7 cellular contexts compared by ENCODE assay signal in genomic region chr17:18257747-18258355, GRCh38. TPM values are rescaled to one million over a fixed set of nuclear protein-coding genes. Genes with fewer than 3 reads are reported as not detected.
DNase-seq lines count a peak whose midpoint lies in the region; ATAC-seq and TF ChIP-seq lines count a peak whose summit lies in the region.

No MANE protein-coding gene starts in this region.

- peaks cover 5% of the 10 kb centered on the region for H3K36me3 Mint-ChIP-seq in activated naive CD8-positive, alpha-beta T cell treated with anti-CD3 and anti-CD28 coated beads for 36 hours

- no peaks in the 10 kb centered on the region for H3K27me3 Mint-ChIP-seq in activated naive CD8-positive, alpha-beta T cell treated with anti-CD3 and anti-CD28 coated beads for 36 hours

- DNase-seq in GM13976 (ENCODE audit: low spot score): peak; percentile 81
- DNase-seq in SHP77 (lab: John Stamatoyannopoulos, UW): peak; percentile 69 to 75
- peak; percentile 59 for DNase-seq in activated naive CD8-positive, alpha-beta T cell treated with anti-CD3 and anti-CD28 coated beads for 36 hours
- peak in 41 of 42 donors; percentile 48 to 91 (median 73) for DNase-seq in head of caudate nucleus
- DNase-seq in occipital lobe (lab: John Stamatoyannopoulos, UW): peak; percentile 65
- DNase-seq in uterus: peak; percentile 68 to 75

- no peak for TF ChIP-seq POLR2A in uterus (IDR thresholded peaks at IDR 0.05)

- H3K27ac ChIP-seq in uterus: peak overlapping the region; percentile 82 to 95

- peaks cover 28% of the 10 kb centered on the region for H3K4me1 Mint-ChIP-seq in activated naive CD8-positive, alpha-beta T cell treated with anti-CD3 and anti-CD28 coated beads for 36 hours

- intact Hi-C loops in head of caudate nucleus (cut with DNase I): loop anchor here (10.0 kb wide), 1 partner anchor 57 kb away; the partner anchor contains the start of genes SMCR8 and TOP3A
- intact Hi-C loops in uterus (cut with DNase I; ENCODE audit: low total_unique reads): no loop called here

- H3K9me3 Mint-ChIP-seq in activated naive CD8-positive, alpha-beta T cell treated with anti-CD3 and anti-CD28 coated beads for 36 hours: no peaks in the 10 kb centered on the region

- in situ Hi-C loops in GM13976 (cut with MboI; ENCODE audit: low sequenced_read_pairs, unreplicated experiment): no loop called here

- H3K4me1 ChIP-seq in uterus: peaks cover 0 to 35% of the 10 kb centered on the region in 2 donors

- H3K27me3 ChIP-seq in uterus: no peaks in the 10 kb centered on the region

- TF ChIP-seq CTCF in GM13976 (IDR thresholded peaks at IDR 0.05; ENCODE audit: borderline replicate concordance, control extremely low read depth, extremely low read depth, insufficient read depth, missing control alignments) (no peak), uterus (IDR thresholded peaks at IDR 0.05) (no peak)

- H3K9me3 ChIP-seq in uterus: no peaks in the 10 kb centered on the region

- ATAC-seq in HG03439 (IDR thresholded peaks at IDR 0.05; ENCODE audit: unreplicated experiment): peak; percentile 18

- peak overlapping the region; percentile 99 for H3K4me3 Mint-ChIP-seq in activated naive CD8-positive, alpha-beta T cell treated with anti-CD3 and anti-CD28 coated beads for 36 hours

- peak overlapping the region; percentile 90 for H3K27ac Mint-ChIP-seq in activated naive CD8-positive, alpha-beta T cell treated with anti-CD3 and anti-CD28 coated beads for 36 hours

- peak overlapping the region; percentile 76 to 92 for H3K4me3 ChIP-seq in uterus

- no peaks in the 10 kb centered on the region for H3K36me3 ChIP-seq in uterus

RNA-seq across cellular contexts. Expression of gene FLII, which starts 0.7 kb away (rescaled TPM):
- 100 to 1,000 TPM; 237 to 242 TPM for total RNA-seq in activated naive CD8-positive, alpha-beta T cell treated with anti-CD3 and anti-CD28 coated beads for 36 hours
- total RNA-seq in occipital lobe: 49.6 TPM
- total RNA-seq in uterus: 100 to 1,000 TPM in 3 of 4 donors, 10 to 100 TPM in 1; 93.0 to 307 (median 144) TPM

RNA-seq across cellular contexts. Expression of gene MIEF2, which starts 2.6 kb away (rescaled TPM):
- total RNA-seq in activated naive CD8-positive, alpha-beta T cell treated with anti-CD3 and anti-CD28 coated beads for 36 hours: 1 to 10 TPM; 3.2 to 4.3 TPM
- total RNA-seq in occipital lobe: 29.2 TPM
- total RNA-seq in uterus: 10 to 100 TPM; 12.8 to 34.5 (median 18.1) TPM

RNA-seq across cellular contexts. Expression of gene LLGL1, which starts 32.4 kb away (rescaled TPM):
- 10 to 100 TPM; 13.7 to 15.2 TPM for total RNA-seq in activated naive CD8-positive, alpha-beta T cell treated with anti-CD3 and anti-CD28 coated beads for 36 hours
- 34.0 TPM for total RNA-seq in occipital lobe
- 10 to 100 TPM in 3 of 4 donors, 1 to 10 TPM in 1; 7.6 to 72.0 (median 23.1) TPM for total RNA-seq in uterus

RNA-seq across cellular contexts. Expression of gene TOP3A, which starts 56.9 kb away (rescaled TPM):
- total RNA-seq in activated naive CD8-positive, alpha-beta T cell treated with anti-CD3 and anti-CD28 coated beads for 36 hours: 10 to 100 TPM; 55.4 to 56.9 TPM
- total RNA-seq in occipital lobe (38.7 TPM), uterus (10 to 100 TPM; 28.9 to 89.7 (median 63.4) TPM)

RNA-seq across cellular contexts. Expression of gene SMCR8, which starts 57.2 kb away (rescaled TPM):
- total RNA-seq in activated naive CD8-positive, alpha-beta T cell treated with anti-CD3 and anti-CD28 coated beads for 36 hours: 10 to 100 TPM; 19.4 TPM
- total RNA-seq in occipital lobe (11.4 TPM), uterus (10 to 100 TPM in 2 of 4 donors, 1 to 10 TPM in 2; 3.6 to 16.2 (median 10.1) TPM)

Comparison
In these comparisons a context has a peak if more than half of its experiments do, and no peak if none do; other contexts are left out.
1. Peak in every context shown above with its lines: DNase-seq, ATAC-seq, H3K4me3 ChIP-seq and H3K27ac ChIP-seq.